Comparison of ENCODE assay signal across 1 cellular context in the genomic region with DNA sequence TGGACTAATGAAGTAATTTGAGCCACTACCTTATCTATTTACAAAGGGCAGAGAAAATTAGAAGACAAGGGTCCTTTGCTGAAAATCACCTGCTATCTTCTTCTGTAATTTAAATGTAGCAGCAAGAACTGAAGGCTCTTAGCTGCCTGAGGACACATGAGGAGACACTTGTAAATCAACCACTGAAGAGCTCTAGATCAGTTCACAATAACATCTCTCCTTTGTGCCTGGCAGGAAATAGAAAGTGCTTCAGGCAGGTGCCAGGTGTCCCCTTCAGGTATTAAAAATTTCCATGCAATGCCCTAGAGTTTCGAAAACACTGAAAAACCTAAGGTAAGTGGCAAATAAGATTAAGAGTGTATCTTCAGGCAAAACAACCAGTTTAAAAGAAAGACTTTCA.
TF ChIP-seq lines count a peak whose summit lies in the region.

No MANE protein-coding gene starts in this region.

TF ChIP-seq in WTC11, 78 proteins besides CTCF, POLR2A, EP300 and RAD21 (continued from another document):
- TF ChIP-seq STAT6 (CRISPR knock-in tag; conservative IDR thresholded peaks at IDR 0.05; ENCODE audit: low read depth) (no peak), ATF1 (CRISPR knock-in tag; IDR thresholded peaks at IDR 0.05) (no peak), E2F4 (CRISPR knock-in tag; IDR thresholded peaks at IDR 0.05; ENCODE audit: borderline replicate concordance, low read depth) (no peak), E2F5 (CRISPR knock-in tag; IDR thresholded peaks at IDR 0.05) (no peak)
- TF ChIP-seq, protein P1, sequence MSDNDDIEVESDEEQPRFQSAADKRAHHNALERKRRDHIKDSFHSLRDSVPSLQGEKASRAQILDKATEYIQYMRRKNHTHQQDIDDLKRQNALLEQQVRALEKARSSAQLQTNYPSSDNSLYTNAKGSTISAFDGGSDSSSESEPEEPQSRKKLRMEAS (CRISPR knock-in tag; IDR thresholded peaks at IDR 0.05), result no peak
- TF ChIP-seq, protein P2, sequence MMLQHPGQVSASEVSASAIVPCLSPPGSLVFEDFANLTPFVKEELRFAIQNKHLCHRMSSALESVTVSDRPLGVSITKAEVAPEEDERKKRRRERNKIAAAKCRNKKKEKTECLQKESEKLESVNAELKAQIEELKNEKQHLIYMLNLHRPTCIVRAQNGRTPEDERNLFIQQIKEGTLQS (CRISPR knock-in tag; conservative IDR thresholded peaks at IDR 0.05), result no peak
TF ChIP-seq in WTC11: peak in this region for 0.
